In genomic region chr9:116506685-116507084, GRCh38 we compare ENCODE assay signal across 17 cellular contexts.
DNase-seq lines count a peak whose midpoint lies in the region; ATAC-seq and TF ChIP-seq lines count a peak whose summit lies in the region.
"Had no signal": no experiment of that assay in that cellular context is flagged by ENCODE, and none has a peak within 500 bp of the region (broad histone marks: within the 10 kb centered on the region; RNA-seq: fewer than 3 reads in every experiment).

No MANE protein-coding gene starts in this region.

- no peaks in the 10 kb centered on the region for H3K36me3 ChIP-seq in RWPE2 (ENCODE audit: low read depth)

- H3K9me3 ChIP-seq in RWPE2 (ENCODE audit: severe bottlenecking) = no peaks in the 10 kb centered on the region

- no peak overlapping the region for H3K27ac ChIP-seq in RWPE2 (ENCODE audit: poor library complexity, severe bottlenecking)
- H3K27ac ChIP-seq: PC-9 had no signal

- H3K4me3 ChIP-seq in RWPE2 (ENCODE audit: severe bottlenecking) (no peak overlapping the region), epithelial cell of esophagus (ENCODE audit: low read length) (no peak overlapping the region)
- H3K4me3 ChIP-seq: PC-9 had no signal

- ATAC-seq in RWPE2 (ENCODE audit: low read depth) (peak; percentile 72), HG03280 (IDR thresholded peaks at IDR 0.05; ENCODE audit: unreplicated experiment) (no peak), GM18498 (IDR thresholded peaks at IDR 0.05; ENCODE audit: unreplicated experiment) (no peak)

- H3K27me3 ChIP-seq in RWPE2 (ENCODE audit: insufficient read depth, poor library complexity, severe bottlenecking) = no peaks in the 10 kb centered on the region

- H3K4me1 ChIP-seq in RWPE2 (ENCODE audit: insufficient read depth, poor library complexity, severe bottlenecking) = no peaks in the 10 kb centered on the region

- TF ChIP-seq CTCF in RWPE2 (IDR thresholded peaks at IDR 0.05; ENCODE audit: poor library complexity, severe bottlenecking) (no peak), epithelial cell of esophagus (IDR thresholded peaks at IDR 0.05; ENCODE audit: insufficient read depth, low read depth, low read length, missing control alignments) (no peak)

- DNase-seq in HT1080 (ENCODE audit: low read depth) = peak; percentile 57
- DNase-seq in RWPE2 (ENCODE audit: low spot score) = no peak
- DNase-seq in epithelial cell of esophagus (ENCODE audit: low read depth) = peak; percentile 61
- DNase-seq in renal cortical epithelial cell (ENCODE audit: low read depth) = peak; percentile 72
- DNase-seq in effector CD8-positive, alpha-beta T cell (lab: John Stamatoyannopoulos, UW) = no peak
- DNase-seq: CD8-positive, alpha-beta memory T cell; Karpas-422; MV-4-11; NCI-H1417 treated with DMSO at 0.1 percent for 48 hours; NCI-H2029; NCI-H2227 treated with DMSO at 0.1 percent for 48 hours; NCI-H526 treated with DMSO at 0.1 percent for 48 hours; NK-92 treated with Interleukin-12 subunit alpha and Interleukin-12 subunit beta, amount 100 ng/mL, for 24 hours; PC-9; SHP77 treated with DMSO at 0.1 percent for 48 hours had no signal

Comparison
In these comparisons a context has a peak if more than half of its experiments do, and no peak if none do; other contexts are left out.
1. DNase-seq: peak in HT1080 (single experiment), epithelial cell of esophagus (single experiment) and renal cortical epithelial cell (single experiment); none in RWPE2 (single experiment) and effector CD8-positive, alpha-beta T cell (single experiment).